20 cellular contexts compared by ENCODE assay signal in the genomic region with DNA sequence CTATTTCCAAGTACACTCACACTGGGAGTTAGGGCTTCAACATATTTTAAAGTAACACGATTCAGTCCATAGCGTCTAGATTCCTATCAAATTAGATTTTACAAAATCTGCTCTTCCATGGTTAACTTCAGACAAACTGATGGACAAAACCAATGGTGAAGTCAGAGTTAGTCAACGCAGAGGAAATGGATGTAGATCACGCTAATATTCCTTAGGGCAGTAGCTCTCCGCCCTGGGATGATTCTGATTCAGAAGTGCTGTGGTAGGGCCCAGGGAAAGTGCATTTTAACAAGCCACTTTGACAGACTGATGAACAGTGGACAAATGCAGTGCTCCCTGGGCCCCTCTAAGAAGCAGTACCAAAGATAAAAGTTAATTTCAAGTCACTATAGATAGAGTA.
"Had no signal": no experiment of that assay in that cellular context is flagged by ENCODE, and none has a peak within 500 bp of the region (broad histone marks: within the 10 kb centered on the region; RNA-seq: fewer than 3 reads in every experiment).

No MANE protein-coding gene starts in this region.

- H3K4me3 ChIP-seq: colonic mucosa, dorsolateral prefrontal cortex, esophagus muscularis mucosa, heart right ventricle, ovary, psoas muscle, right atrium auricular region, upper lobe of right lung had no signal

- H3K4me1 ChIP-seq: colonic mucosa, esophagus muscularis mucosa, psoas muscle, right atrium auricular region, upper lobe of right lung had no signal

- ATAC-seq: activated naive CD4-positive, alpha-beta T cell treated with anti-CD3 and anti-CD28 coated beads, Interleukin-2, amount 50 U/mL, for 72 hours; activated T-helper 17 cell treated with anti-CD3 and anti-CD28 coated beads, Interleukin-2, amount 50 U/mL, for 72 hours; effector memory CD8-positive, alpha-beta T cell; heart right ventricle; left colon; natural killer cell treated with Interleukin-12 subunit alpha and Interleukin-12 subunit beta and Interleukin-15 and Interleukin-18, amount 100 ng/mL, for 72 hours; psoas muscle; stimulated activated naive CD8-positive, alpha-beta T cell treated with anti-CD3 and anti-CD28 coated beads, Interleukin-15, Interleukin-2, amounts not matched to agents 100 U/mL and 50 U/mL, for 24 hours; upper lobe of right lung; WTC11 had no signal

- H3K27ac ChIP-seq: colonic mucosa, dorsolateral prefrontal cortex, esophagus muscularis mucosa, heart right ventricle, ovary, psoas muscle, right atrium auricular region, upper lobe of right lung had no signal

- H3K9me3 ChIP-seq: colonic mucosa, esophagus muscularis mucosa, heart right ventricle, ovary, psoas muscle, right atrium auricular region, upper lobe of right lung had no signal

- H3K27me3 ChIP-seq: colonic mucosa, dorsolateral prefrontal cortex, esophagus muscularis mucosa, heart right ventricle, ovary, right atrium auricular region, upper lobe of right lung had no signal

- H3K36me3 ChIP-seq: colonic mucosa, esophagus muscularis mucosa, heart right ventricle, ovary, right atrium auricular region, upper lobe of right lung had no signal

- DNase-seq: activated CD8-positive, alpha-beta memory T cell treated with anti-CD3 and anti-CD28 coated beads for 24 hours; activated CD8-positive, alpha-beta memory T cell treated with anti-CD3 and anti-CD28 coated beads, Interleukin-2, amount 50 U/mL, for 4 hours; activated T-cell treated with anti-CD3 and anti-CD28 coated beads, Interleukin-2, amount 50 U/mL, for 24 hours; aorta; colonic mucosa; dorsolateral prefrontal cortex; effector memory CD8-positive, alpha-beta T cell; heart right ventricle; left colon; ovary; psoas muscle; stimulated activated CD4-positive, alpha-beta T cell treated with anti-CD3 and anti-CD28 coated beads, Interleukin-4, amount 100 ng/mL, for 4 hours; stimulated activated naive CD8-positive, alpha-beta T cell treated with anti-CD3 and anti-CD28 coated beads, Interleukin-15, Interleukin-2, amounts not matched to agents 100 U/mL and 50 U/mL, for 24 hours; upper lobe of right lung had no signal
